ENCODE assay signal across 7 cellular contexts in genomic region chr16:709651-710499, GRCh38. TPM values are rescaled to one million over a fixed set of nuclear protein-coding genes. Genes with fewer than 3 reads are reported as not detected.
DNase-seq lines count a peak whose midpoint lies in the region; FAIRE-seq and TF ChIP-seq lines count a peak whose summit lies in the region.

No MANE protein-coding gene starts in this region.

- H3K4me3 ChIP-seq in esophagus muscularis mucosa = no peak overlapping the region
- H3K4me3 ChIP-seq in kidney (ENCODE audit: low read length in 2 of 2) = no peak overlapping the region

- TF ChIP-seq POLR2A in esophagus muscularis mucosa (IDR thresholded peaks at IDR 0.05; ENCODE audit: low read depth) = no peak

- H3K27me3 ChIP-seq in H9 (ENCODE audit: insufficient read depth, low read length) = peaks cover 21% of the 10 kb centered on the region; the same call in 1 of the 2 replicates
- peaks cover 0 to 82% (median 57%) of the 10 kb centered on the region in 4 donors for H3K27me3 ChIP-seq in esophagus muscularis mucosa

- H2BK12ac ChIP-seq in H9 (ENCODE audit: insufficient read length, low read depth, low read length) = no peak overlapping the region

- H2AFZ ChIP-seq in H9 (ENCODE audit: low read length) = no peak overlapping the region

- no peaks in the 10 kb centered on the region for H4K20me1 ChIP-seq in H9 (ENCODE audit: control insufficient read depth, insufficient read depth, insufficient read length)

- no peak overlapping the region for H2BK15ac ChIP-seq in H9 (ENCODE audit: low read depth, low read length)

- peak overlapping the region; percentile 68 for H3K18ac ChIP-seq in H9 (ENCODE audit: insufficient read length, low read depth, low read length)

- H3K14ac ChIP-seq in H9 (ENCODE audit: insufficient read depth, low read length) = peak overlapping the region; percentile 43; the same call in 1 of the 2 replicates

- H3K23ac ChIP-seq in H9 (ENCODE audit: insufficient read length, low read depth, low read length) = no peak overlapping the region

- no peak overlapping the region for H3T11ph ChIP-seq in H9 (ENCODE audit: low read length)

- intact Hi-C loops in posterior cingulate gyrus (cut with DNase I) = loop anchor here (2.0 kb wide), 3 partner anchors 31 to 393 kb away; partner anchors contain the start of gene CIAO3
- intact Hi-C loops in esophagus muscularis mucosa (cut with DNase I) = loop anchor here (2.0 kb wide), 1 partner anchor 33 kb away; no protein-coding TSS in a partner anchor
- intact Hi-C loops in kidney (cut with DNase I) = no loop called here

- H2BK5ac ChIP-seq in H9 (ENCODE audit: insufficient read length, low read length) = no peak overlapping the region

- H2AK5ac ChIP-seq in H9 (ENCODE audit: insufficient read length, low read length) = no peak overlapping the region

- peaks cover 4% of the 10 kb centered on the region for H3K23me2 ChIP-seq in H9 (ENCODE audit: insufficient read length, low read depth, low read length, poor library complexity, severe bottlenecking)

- H3K4me1 ChIP-seq in H9 (ENCODE audit: insufficient read depth, low read length) = no peaks in the 10 kb centered on the region
- H3K4me1 ChIP-seq in esophagus muscularis mucosa = peaks cover 15 to 54% (median 46%) of the 10 kb centered on the region in 4 donors
- peaks cover 0 to 6% of the 10 kb centered on the region in 2 donors for H3K4me1 ChIP-seq in kidney (ENCODE audit: control insufficient read depth in 1 of 2, insufficient read depth in 1 of 2, low read depth in 1 of 2, low read length in 2 of 2)

- no peak for TF ChIP-seq EP300 in esophagus muscularis mucosa (IDR thresholded peaks at IDR 0.05)

- H3K56ac ChIP-seq in H9 (ENCODE audit: insufficient read length, low read depth, low read length) = no peak overlapping the region

- DNase-seq in H9 (peak; percentile 50), NCI-H2227 treated with DMSO at 0.1 percent for 48 hours (lab: John Stamatoyannopoulos, UW) (peak; percentile 94), dermis blood vessel endothelial cell (peak; percentile 51), posterior cingulate gyrus (peak; percentile 77 to 99 (median 95)), esophagus muscularis mucosa (ENCODE audit: extremely low spot score) (no peak), kidney (no peak)
- no peak for DNase-seq in activated naive CD4-positive, alpha-beta T cell treated with anti-CD3 and anti-CD28 coated beads, Interleukin-2, amount 10 ng/mL, durations not matched to agents 7 days and 5 days

- H3K9me3 Mint-ChIP-seq in H9 = peaks cover 0 to 2% of the 10 kb centered on the region in 2 experiments; a peak in 2 of 5 replicates
- no peaks in the 10 kb centered on the region for H3K9me3 Mint-ChIP-seq in activated naive CD4-positive, alpha-beta T cell treated with anti-CD3 and anti-CD28 coated beads, Interleukin-2, amount 10 ng/mL, durations not matched to agents 7 days and 5 days

- H3K4ac ChIP-seq in H9 (ENCODE audit: low read depth, low read length) = no peak overlapping the region; the same call in 1 of the 2 replicates

- CTCF ChIA-PET in activated naive CD4-positive, alpha-beta T cell treated with anti-CD3 and anti-CD28 coated beads, Interleukin-2, amount 10 ng/mL, durations not matched to agents 7 days and 5 days (lab: Charles Lee) = interaction anchor here (0.8 to 6.7 kb wide), 3 partner anchors 10 to 75 kb away, joined by 3 to 94 read pairs (median 6); partner anchors contain the start of gene ANTKMT

- no peak overlapping the region for H3K4me2 ChIP-seq in H9 (ENCODE audit: insufficient read depth, insufficient read length, low read length)

- no peak overlapping the region for H3K27ac Mint-ChIP-seq in H9
- H3K27ac Mint-ChIP-seq in activated naive CD4-positive, alpha-beta T cell treated with anti-CD3 and anti-CD28 coated beads, Interleukin-2, amount 10 ng/mL, durations not matched to agents 7 days and 5 days = no peak overlapping the region

- no peak for TF ChIP-seq CTCF in H9 (conservative IDR thresholded peaks at IDR 0.05)
- TF ChIP-seq CTCF in esophagus muscularis mucosa (IDR thresholded peaks at IDR 0.05) = no peak
- no peak for TF ChIP-seq CTCF in kidney (IDR thresholded peaks at IDR 0.05; ENCODE audit: borderline replicate concordance, extremely low read depth, insufficient read depth)

- no peak overlapping the region for H2BK120ac ChIP-seq in H9 (ENCODE audit: low read depth, low read length, poor library complexity, severe bottlenecking)

- no peaks in the 10 kb centered on the region for H3K9me3 ChIP-seq in H9 (ENCODE audit: control insufficient read depth, low read depth, low read length)
- H3K9me3 ChIP-seq in esophagus muscularis mucosa = no peaks in the 10 kb centered on the region
- no peaks in the 10 kb centered on the region for H3K9me3 ChIP-seq in kidney (ENCODE audit: control insufficient read depth in 1 of 2, low read length in 2 of 2)

- FAIRE-seq in kidney (lab: Jason Lieb, UNC) = no peak

- no CpG with 5 or more reads among the region's 29 CpGs for WGBS in H9 (ENCODE audit: extremely low coverage, insufficient read length, low lambda C conversion rate)
- WGBS in esophagus muscularis mucosa = 43% methylated on average over 12 of the region's 29 CpGs

- H2BK20ac ChIP-seq in H9 (ENCODE audit: low read depth, low read length, poor library complexity, severe bottlenecking) = no peak overlapping the region

- H3K27ac ChIP-seq in H9 (ENCODE audit: insufficient read length, low read depth, low read length) (no peak overlapping the region), esophagus muscularis mucosa (replicated peaks in 1 of 4) (no peak overlapping the region), kidney (ENCODE audit: low read depth in 2 of 2, low read length in 2 of 2) (no peak overlapping the region)

- no peaks in the 10 kb centered on the region for H3K36me3 Mint-ChIP-seq in H9 (ENCODE audit: insufficient read depth in 1 of 3, low read depth in 3 of 3)
- no peaks in the 10 kb centered on the region for H3K36me3 Mint-ChIP-seq in activated naive CD4-positive, alpha-beta T cell treated with anti-CD3 and anti-CD28 coated beads, Interleukin-2, amount 10 ng/mL, durations not matched to agents 7 days and 5 days

- peaks cover 3 to 10% of the 10 kb centered on the region in 2 experiments; a peak in 3 of 4 replicates for H3K4me1 Mint-ChIP-seq in H9
- peaks cover 10% of the 10 kb centered on the region for H3K4me1 Mint-ChIP-seq in activated naive CD4-positive, alpha-beta T cell treated with anti-CD3 and anti-CD28 coated beads, Interleukin-2, amount 10 ng/mL, durations not matched to agents 7 days and 5 days

- H3K9ac ChIP-seq in H9 (ENCODE audit: extremely low read depth, insufficient read length, low read length) = no peak overlapping the region
- H3K9ac ChIP-seq in kidney (ENCODE audit: low read length in 2 of 2) = no peak overlapping the region

- no peak overlapping the region for H4K91ac ChIP-seq in H9 (ENCODE audit: insufficient read length, low read depth, low read length)

- no peak overlapping the region for H4K8ac ChIP-seq in H9 (replicated peaks; ENCODE audit: insufficient read length, low read depth, low read length)

- no peaks in the 10 kb centered on the region for H3K79me1 ChIP-seq in H9 (ENCODE audit: insufficient read depth, low read depth, low read length, poor library complexity, severe bottlenecking)

- no peak overlapping the region for H3K4me3 Mint-ChIP-seq in H9
- H3K4me3 Mint-ChIP-seq in activated naive CD4-positive, alpha-beta T cell treated with anti-CD3 and anti-CD28 coated beads, Interleukin-2, amount 10 ng/mL, durations not matched to agents 7 days and 5 days = no peak overlapping the region

- H3K27me3 Mint-ChIP-seq in H9 (ENCODE audit: low read depth) = peaks cover 78% of the 10 kb centered on the region
- H3K27me3 Mint-ChIP-seq in activated naive CD4-positive, alpha-beta T cell treated with anti-CD3 and anti-CD28 coated beads, Interleukin-2, amount 10 ng/mL, durations not matched to agents 7 days and 5 days = peaks cover 88% of the 10 kb centered on the region

- no peaks in the 10 kb centered on the region for H3K79me2 ChIP-seq in H9 (ENCODE audit: insufficient read depth, low read length)

- no peak overlapping the region for H4K5ac ChIP-seq in H9 (ENCODE audit: insufficient read length, low read depth, low read length)

- H3K36me3 ChIP-seq in esophagus muscularis mucosa (no peaks in the 10 kb centered on the region), kidney (ENCODE audit: control insufficient read depth in 1 of 2, insufficient read depth in 2 of 2, low read length in 2 of 2) (no peaks in the 10 kb centered on the region)

RNA-seq across cellular contexts. Expression of gene FBXL16, which starts 4.3 kb away (rescaled TPM):
- 9.6 and 10.7 TPM in 2 replicates for total RNA-seq in H9 (2021)
- 0.05 TPM in 1 of 2 replicates, not detected in the other for total RNA-seq in dermis blood vessel endothelial cell
- 1 to 10 TPM in 1 of 4 donors, under 1 TPM in 3; 0.42 to 1.2 (median 0.51) TPM for total RNA-seq in esophagus muscularis mucosa
- total RNA-seq in kidney = 44.9 TPM
- 12.0 TPM for polyA plus RNA-seq in kidney (ENCODE audit: insufficient read depth, low read depth, low replicate concordance)

RNA-seq across cellular contexts. Expression of gene METRN, which starts 5.0 kb away (rescaled TPM):
- total RNA-seq in H9 (2021) = 26.2 and 28.9 TPM in 2 replicates
- 34.9 and 41.7 TPM in 2 replicates for total RNA-seq in dermis blood vessel endothelial cell
- 100 to 1,000 TPM in 1 of 4 donors, 10 to 100 TPM in 3; 56.5 to 143 (median 78.0) TPM for total RNA-seq in esophagus muscularis mucosa
- total RNA-seq in kidney = 34.9 TPM
- 114 TPM for polyA plus RNA-seq in kidney (ENCODE audit: insufficient read depth, low read depth, low replicate concordance)

RNA-seq across cellular contexts. Expression of gene ANTKMT, which starts 11.1 kb away (rescaled TPM):
- total RNA-seq in H9 (2021) (31.5 and 34.8 TPM in 2 replicates), dermis blood vessel endothelial cell (25.5 and 47.5 TPM in 2 replicates), esophagus muscularis mucosa (10 to 100 TPM; 26.5 to 48.6 (median 40.3) TPM), kidney (44.1 TPM)
- 70.4 TPM for polyA plus RNA-seq in kidney (ENCODE audit: insufficient read depth, low read depth, low replicate concordance)

RNA-seq across cellular contexts. Expression of gene CCDC78, which starts 16.4 kb away (rescaled TPM):
- total RNA-seq in H9 (2021) (12.1 TPM in 2 replicates), dermis blood vessel endothelial cell (0.34 and 0.65 TPM in 2 replicates), esophagus muscularis mucosa (1 to 10 TPM in 1 of 4 donors, under 1 TPM in 3; 0.33 to 2.5 (median 0.61) TPM), kidney (2.6 TPM)
- 1.3 TPM for polyA plus RNA-seq in kidney (ENCODE audit: insufficient read depth, low read depth, low replicate concordance)

RNA-seq across cellular contexts. Expression of gene HAGHL, which starts 17.0 kb away (rescaled TPM):
- total RNA-seq in H9 (2021) = 21.3 and 25.2 TPM in 2 replicates
- total RNA-seq in dermis blood vessel endothelial cell = 5.1 and 6.3 TPM in 2 replicates
- 1 to 10 TPM; 1.7 to 5.6 (median 4.5) TPM for total RNA-seq in esophagus muscularis mucosa
- total RNA-seq in kidney = 7.5 TPM
- polyA plus RNA-seq in kidney (ENCODE audit: insufficient read depth, low read depth, low replicate concordance) = 18.0 TPM

Comparison
In these comparisons a context has a peak if more than half of its experiments do, and no peak if none do; other contexts are left out.
1. DNase-seq: peak in H9 (single experiment), NCI-H2227 treated with DMSO at 0.1 percent for 48 hours (single experiment), dermis blood vessel endothelial cell (single experiment) and posterior cingulate gyrus (10 of 10); none in activated naive CD4-positive, alpha-beta T cell treated with anti-CD3 and anti-CD28 coated beads, Interleukin-2, amount 10 ng/mL, durations not matched to agents 7 days and 5 days (single experiment), esophagus muscularis mucosa (single experiment) and kidney (single experiment).